In the genomic region with DNA sequence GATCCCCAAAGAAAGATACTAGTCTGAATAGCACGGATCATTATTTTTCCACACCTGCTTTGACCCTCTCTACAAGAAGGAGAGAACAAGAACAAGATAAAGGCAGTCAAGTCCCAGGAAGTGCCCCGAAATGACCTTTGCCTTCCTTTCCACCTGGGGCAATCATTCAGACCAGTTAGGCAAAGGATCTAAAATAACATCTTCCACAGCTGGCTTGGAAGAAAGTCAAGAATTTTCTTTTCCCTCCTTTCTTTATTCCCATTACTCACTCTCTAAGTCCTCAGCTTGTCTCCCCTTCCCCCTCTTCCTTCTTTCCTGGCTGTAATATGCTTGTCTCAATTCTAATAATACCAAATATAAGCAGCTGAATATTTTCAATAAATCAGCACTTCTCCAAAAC, we compare ENCODE assay signal across 12 cellular contexts.
A peak's percentile ranks its signal among the peaks of the same experiment; 100 is the strongest.
DNase-seq lines count a peak whose midpoint lies in the region; ATAC-seq and TF ChIP-seq lines count a peak whose summit lies in the region.
"Had no signal": no experiment of that assay in that cellular context is flagged by ENCODE, and none has a peak within 500 bp of the region (broad histone marks: within the 10 kb centered on the region; RNA-seq: fewer than 3 reads in every experiment).

No MANE protein-coding gene starts in this region.

- H3K27ac ChIP-seq in cardiac muscle cell (peak overlapping the region; percentile 42), right atrium auricular region (no peak overlapping the region), brain microvascular endothelial cell (peak overlapping the region; percentile 65)

- no peaks in the 10 kb centered on the region for H3K36me3 ChIP-seq in cardiac muscle cell
- H3K36me3 ChIP-seq in right atrium auricular region: no peaks in the 10 kb centered on the region
- H3K36me3 ChIP-seq in brain microvascular endothelial cell (replicated peaks): no peaks in the 10 kb centered on the region

- peaks cover 28% of the 10 kb centered on the region for H3K4me1 Mint-ChIP-seq in type B pancreatic cell (ENCODE audit: unreplicated experiment)
- H3K4me1 Mint-ChIP-seq: activated CD4-positive, alpha-beta memory T cell treated with anti-CD3 and anti-CD28 coated beads, Interleukin-2, amount 10 ng/mL, durations not matched to agents 7 days and 5 days had no signal

- no peak overlapping the region for H3K27ac Mint-ChIP-seq in type B pancreatic cell
- H3K27ac Mint-ChIP-seq: activated CD4-positive, alpha-beta memory T cell treated with anti-CD3 and anti-CD28 coated beads, Interleukin-2, amount 10 ng/mL, durations not matched to agents 7 days and 5 days; progenitor cell of endocrine pancreas had no signal

- H3K9me3 ChIP-seq in cardiac muscle cell (ENCODE audit: low read depth) (no peaks in the 10 kb centered on the region), right atrium auricular region (no peaks in the 10 kb centered on the region)
- H3K9me3 ChIP-seq: Caco-2 had no signal

- H3K27me3 ChIP-seq in cardiac muscle cell (no peaks in the 10 kb centered on the region), right atrium auricular region (no peaks in the 10 kb centered on the region), brain microvascular endothelial cell (replicated peaks) (no peaks in the 10 kb centered on the region)

- peak overlapping the region; percentile 39 for H3K4me3 Mint-ChIP-seq in type B pancreatic cell
- H3K4me3 Mint-ChIP-seq: activated CD4-positive, alpha-beta memory T cell treated with anti-CD3 and anti-CD28 coated beads, Interleukin-2, amount 10 ng/mL, durations not matched to agents 7 days and 5 days had no signal

- peak in 1 of 2 donors; percentile 14 for DNase-seq in cardiac muscle cell (ENCODE audit: low read depth in 1 of 2, low spot score in 1 of 2)
- no peak for DNase-seq in right atrium auricular region (ENCODE audit: low spot score)
- peak; percentile 31 for DNase-seq in brain microvascular endothelial cell
- peak; percentile 61 for DNase-seq in kidney glomerular epithelial cell (lab: John Stamatoyannopoulos, UW)
- DNase-seq in type B pancreatic cell (ENCODE audit: extremely low spot score, unreplicated experiment): no peak
- no peak for DNase-seq in stimulated activated naive CD4-positive, alpha-beta T cell (lab: John Stamatoyannopoulos, UW)
- DNase-seq: activated CD4-positive, alpha-beta memory T cell treated with anti-CD3 and anti-CD28 coated beads, Interleukin-2, amount 10 ng/mL, durations not matched to agents 7 days and 5 days; Caco-2; stimulated activated CD4-positive, alpha-beta T cell treated with anti-CD3 and anti-CD28 coated beads, Interleukin-4, amount 100 ng/mL, for 4 hours had no signal

- H3K36me3 Mint-ChIP-seq in type B pancreatic cell: peaks cover 4% of the 10 kb centered on the region

- ATAC-seq in HG02884 (IDR thresholded peaks at IDR 0.05; ENCODE audit: unreplicated experiment): no peak
- ATAC-seq in HG02678 (IDR thresholded peaks at IDR 0.05; ENCODE audit: unreplicated experiment): no peak

- H3K9me3 Mint-ChIP-seq in type B pancreatic cell: peaks cover 5% of the 10 kb centered on the region
- H3K9me3 Mint-ChIP-seq: activated CD4-positive, alpha-beta memory T cell treated with anti-CD3 and anti-CD28 coated beads, Interleukin-2, amount 10 ng/mL, durations not matched to agents 7 days and 5 days had no signal

- in situ Hi-C loops in brain microvascular endothelial cell (cut with HindIII; ENCODE audit: low pct_ligation_motif_present, low sequenced_read_pairs): loop anchor here (25.0 kb wide), 2 partner anchors 120 to 470 kb away; no protein-coding TSS in a partner anchor

- H3K4me3 ChIP-seq in cardiac muscle cell (no peak overlapping the region), right atrium auricular region (no peak overlapping the region), brain microvascular endothelial cell (ENCODE audit: low read depth, low read length) (no peak overlapping the region)

- TF ChIP-seq CTCF in cardiac muscle cell (IDR thresholded peaks at IDR 0.05; ENCODE audit: low read depth, low read length) (no peak), right atrium auricular region (IDR thresholded peaks at IDR 0.05) (no peak), brain microvascular endothelial cell (IDR thresholded peaks at IDR 0.05; ENCODE audit: low read depth, low read length, missing control alignments) (no peak), type B pancreatic cell (conservative IDR thresholded peaks at IDR 0.05) (no peak)

- H3K4me1 ChIP-seq in cardiac muscle cell (ENCODE audit: low read depth) (peaks cover 12% of the 10 kb centered on the region), right atrium auricular region (no peaks in the 10 kb centered on the region)
- H3K4me1 ChIP-seq: Caco-2 had no signal

- no peaks in the 10 kb centered on the region for H3K27me3 Mint-ChIP-seq in type B pancreatic cell
- H3K27me3 Mint-ChIP-seq: activated CD4-positive, alpha-beta memory T cell treated with anti-CD3 and anti-CD28 coated beads, Interleukin-2, amount 10 ng/mL, durations not matched to agents 7 days and 5 days had no signal

Comparison
In these comparisons a context has a peak if more than half of its experiments do, and no peak if none do; other contexts are left out.
1. H3K27ac ChIP-seq: peak in cardiac muscle cell (single experiment) and brain microvascular endothelial cell (single experiment); none in right atrium auricular region (0 of 2).
2. DNase-seq: peak in brain microvascular endothelial cell (single experiment) and kidney glomerular epithelial cell (single experiment); none in right atrium auricular region (single experiment), type B pancreatic cell (single experiment) and stimulated activated naive CD4-positive, alpha-beta T cell (0 of 6).